ENCODE assay signal across 1 cellular context in genomic region chr5:119070578-119070827, GRCh38.
TF ChIP-seq lines count a peak whose summit lies in the region.

No MANE protein-coding gene starts in this region.

TF ChIP-seq in GM12878, 131 proteins besides CTCF, POLR2A, EP300 and RAD21 (continued from another document):
- no peak for TF ChIP-seq ZBTB4 (CRISPR knock-in tag; IDR thresholded peaks at IDR 0.05)
- TF ChIP-seq PML (IDR thresholded peaks at IDR 0.05; ENCODE audit: low read length) = 0 out of 2 replicates have a peak, but pooled peaks have one; percentile 17
- no peak for TF ChIP-seq NR2F1 (conservative IDR thresholded peaks at IDR 0.05)
- no peak for TF ChIP-seq POLR2AphosphoS2 (IDR thresholded peaks at IDR 0.05; ENCODE audit: low read depth, low read length)
- no peak for TF ChIP-seq ATF7 (IDR thresholded peaks at IDR 0.05; ENCODE audit: low read depth)
- TF ChIP-seq ATF3 (IDR thresholded peaks at IDR 0.05; ENCODE audit: borderline replicate concordance, extremely low read depth, low read depth, low read length) = 0 out of 2 replicates have a peak, but pooled peaks have one; percentile 23
- peak; percentile 35; the same call in 1 of the 2 replicates for TF ChIP-seq GABPA (IDR thresholded peaks at IDR 0.05; ENCODE audit: low read depth)
- peak; percentile 37; the same call in 1 of the 2 replicates for TF ChIP-seq LARP7 (IDR thresholded peaks at IDR 0.05)
- peak; percentile 61 for TF ChIP-seq SKIL (IDR thresholded peaks at IDR 0.05; ENCODE audit: low read depth, poor library complexity, severe bottlenecking)
- no peak for TF ChIP-seq NKRF (conservative IDR thresholded peaks at IDR 0.05)
- peak; percentile 90 for TF ChIP-seq NR2C1 (IDR thresholded peaks at IDR 0.05)
